In genomic region chr20:60695223-60695622, GRCh38 we compare ENCODE assay signal across 11 cellular contexts.
DNase-seq lines count a peak whose midpoint lies in the region; ATAC-seq and TF ChIP-seq lines count a peak whose summit lies in the region.
"Had no signal": no experiment of that assay in that cellular context is flagged by ENCODE, and none has a peak within 500 bp of the region (broad histone marks: within the 10 kb centered on the region; RNA-seq: fewer than 3 reads in every experiment).

No MANE protein-coding gene starts in this region.

- H3K36me3 ChIP-seq in sigmoid colon: no peaks in the 10 kb centered on the region

- POLR2A ChIA-PET in AG04449 (lab: Yijun Ruan, JAX): no interaction called here

- no peaks in the 10 kb centered on the region for H3K4me1 ChIP-seq in sigmoid colon

- no peak overlapping the region for H3K27ac ChIP-seq in sigmoid colon
- H3K27ac ChIP-seq: skin epidermis had no signal

- H3K4me3 ChIP-seq in AG04449 (ENCODE audit: low read depth, low read length) (no peak overlapping the region), sigmoid colon (no peak overlapping the region)
- H3K4me3 ChIP-seq: skin epidermis had no signal

- TF ChIP-seq CTCF in AG04449 (IDR thresholded peaks at IDR 0.05; ENCODE audit: insufficient read depth, low read length, missing control alignments) (no peak), sigmoid colon (IDR thresholded peaks at IDR 0.05) (no peak)

- no peaks in the 10 kb centered on the region for H3K9me3 ChIP-seq in sigmoid colon
- H3K9me3 ChIP-seq: SK-N-SH had no signal

- intact Hi-C loops in sigmoid colon (cut with DNase I): no loop called here

- H3K4me3 Mint-ChIP-seq in activated T-cell treated with anti-CD3 and anti-CD28 coated beads, Interleukin-2, amount 50 U/mL, for 72 hours: no peak overlapping the region

- TF ChIP-seq POLR2A in sigmoid colon (IDR thresholded peaks at IDR 0.05): no peak

- peak; percentile 85 to 93 for ATAC-seq in activated T-cell treated with anti-CD3 and anti-CD28 coated beads, Interleukin-2, amount 50 U/mL, for 72 hours (replicated peaks in 1 of 2)
- ATAC-seq in left lobe of liver: no peak

- DNase-seq in AG04449 (ENCODE audit: low read depth, low spot score) (peak; percentile 69), HCEC 1CT (peak; percentile 84), kidney tubule cell (ENCODE audit: low spot score) (peak; percentile 92), NCI-H748 treated with DMSO at 0.1 percent for 48 hours (lab: John Stamatoyannopoulos, UW) (no peak), sigmoid colon (no peak), Kasumi-1 (lab: John Stamatoyannopoulos, UW) (no peak), left lobe of liver (ENCODE audit: low spot score) (no peak)
- DNase-seq in activated T-cell treated with anti-CD3 and anti-CD28 coated beads, Interleukin-2, amount 50 U/mL, for 72 hours: peak; percentile 31 to 49
- DNase-seq: NCI-H2107, SK-N-SH had no signal

- H3K36me3 Mint-ChIP-seq in activated T-cell treated with anti-CD3 and anti-CD28 coated beads, Interleukin-2, amount 50 U/mL, for 72 hours (ENCODE audit: insufficient read depth in 2 of 2): no peaks in the 10 kb centered on the region

- H3K27ac Mint-ChIP-seq in activated T-cell treated with anti-CD3 and anti-CD28 coated beads, Interleukin-2, amount 50 U/mL, for 72 hours: no peak overlapping the region

- TF ChIP-seq EP300 in sigmoid colon (IDR thresholded peaks at IDR 0.05): no peak

- H3K4me1 Mint-ChIP-seq in activated T-cell treated with anti-CD3 and anti-CD28 coated beads, Interleukin-2, amount 50 U/mL, for 72 hours (ENCODE audit: low read depth): peaks cover 5% of the 10 kb centered on the region

- 65 to 69% methylated on average over 5 of the region's 5 CpGs for WGBS in sigmoid colon, 2 donors

- H3K27me3 Mint-ChIP-seq in activated T-cell treated with anti-CD3 and anti-CD28 coated beads, Interleukin-2, amount 50 U/mL, for 72 hours (ENCODE audit: low read depth): peaks cover 31% of the 10 kb centered on the region

- H3K9me3 Mint-ChIP-seq in activated T-cell treated with anti-CD3 and anti-CD28 coated beads, Interleukin-2, amount 50 U/mL, for 72 hours: peaks cover 0 to 3% of the 10 kb centered on the region in 2 donors

- H3K27me3 ChIP-seq in sigmoid colon: peaks cover 0 to 6% (median 0%) of the 10 kb centered on the region in 3 donors

- CTCF ChIA-PET in AG04449 (lab: Yijun Ruan, JAX): no interaction called here

Comparison
In these comparisons a context has a peak if more than half of its experiments do, and no peak if none do; other contexts are left out.
1. DNase-seq: peak in AG04449 (single experiment), HCEC 1CT (single experiment), activated T-cell treated with anti-CD3 and anti-CD28 coated beads, Interleukin-2, amount 50 U/mL, for 72 hours (2 of 2) and kidney tubule cell (single experiment); none in NCI-H748 treated with DMSO at 0.1 percent for 48 hours (single experiment), sigmoid colon (single experiment), Kasumi-1 (0 of 2) and left lobe of liver (single experiment).